ENCODE assay signal across 12 cellular contexts in the genomic region with DNA sequence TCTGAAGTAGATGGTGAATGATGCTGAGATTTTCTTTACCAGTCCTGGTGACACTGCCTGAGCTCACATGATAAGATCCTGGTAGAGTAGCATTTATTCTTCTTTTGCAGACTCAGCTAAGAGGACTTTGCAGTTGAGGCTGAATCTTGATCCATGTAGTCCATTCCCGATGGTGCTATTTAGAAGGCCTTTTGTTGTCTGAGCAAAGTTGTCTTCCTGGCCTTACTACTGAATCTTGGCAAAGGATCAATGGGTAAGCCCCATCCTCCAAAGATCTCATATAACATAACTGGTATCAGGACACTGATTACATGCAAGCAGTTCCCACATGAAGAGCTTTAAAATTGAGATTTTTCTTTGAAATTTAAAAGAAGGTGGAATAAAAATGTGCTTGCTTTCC.
A peak's percentile ranks its signal among the peaks of the same experiment; 100 is the strongest.
DNase-seq lines count a peak whose midpoint lies in the region; ATAC-seq, FAIRE-seq and TF ChIP-seq lines count a peak whose summit lies in the region.
"Had no signal": no experiment of that assay in that cellular context is flagged by ENCODE, and none has a peak within 500 bp of the region (broad histone marks: within the 10 kb centered on the region; RNA-seq: fewer than 3 reads in every experiment).

No MANE protein-coding gene starts in this region.

- 0 out of 3 replicates have a peak overlapping the region, but pooled peaks have one; percentile 1 for H2BK15ac ChIP-seq in IMR-90 (ENCODE audit: low read depth, low read length)

- no peaks in the 10 kb centered on the region for H3K27me3 ChIP-seq in IMR-90 (ENCODE audit: control insufficient read depth, insufficient read depth, low read length)
- H3K27me3 ChIP-seq in ascending aorta = no peaks in the 10 kb centered on the region
- no peaks in the 10 kb centered on the region for H3K27me3 ChIP-seq in suprapubic skin

- H2AK9ac ChIP-seq in IMR-90 (replicated peaks; ENCODE audit: low read depth, low read length, poor library complexity) = no peak overlapping the region

- H3K4me1 Mint-ChIP-seq in glutamatergic neuron (ENCODE audit: low read depth, unreplicated experiment) = peaks cover 18% of the 10 kb centered on the region
- peaks cover 10% of the 10 kb centered on the region for H3K4me1 Mint-ChIP-seq in activated T-helper 1 cell treated with anti-CD3 and anti-CD28 coated beads, Interleukin-12 subunit alpha, Interleukin-12 subunit beta, Interleukin-2, Interleukin-4 antibody, amounts not matched to agents 30 ng/mL and 10 ng/mL and 1 ng/mL, durations not matched to agents 14 hours and 24 hours and 36 hours (ENCODE audit: low read depth)
- H3K4me1 Mint-ChIP-seq: CD4-positive, alpha-beta memory T cell; memory B cell had no signal

- H3K79me1 ChIP-seq in IMR-90 (ENCODE audit: low read depth in 1 of 2, low read length in 2 of 2) = peaks cover 0 to 13% of the 10 kb centered on the region in 2 experiments; a peak in 2 of 4 replicates

- CTCF ChIA-PET in IMR-90 (lab: Yijun Ruan, JAX) = no interaction called here

- peak overlapping the region; percentile 12; the same call in 1 of the 2 replicates for H2AK5ac ChIP-seq in IMR-90 (ENCODE audit: low read depth, low read length)

- TF ChIP-seq EP300 in suprapubic skin (IDR thresholded peaks at IDR 0.05) = no peak

- H3K4me3 Mint-ChIP-seq in glutamatergic neuron (ENCODE audit: unreplicated experiment) = no peak overlapping the region
- H3K4me3 Mint-ChIP-seq in activated T-helper 1 cell treated with anti-CD3 and anti-CD28 coated beads, Interleukin-12 subunit alpha, Interleukin-12 subunit beta, Interleukin-2, Interleukin-4 antibody, amounts not matched to agents 30 ng/mL and 10 ng/mL and 1 ng/mL, durations not matched to agents 14 hours and 24 hours and 36 hours = no peak overlapping the region
- H3K4me3 Mint-ChIP-seq: activated CD8-positive, alpha-beta T cell treated with anti-CD3 and anti-CD28 coated beads, Interleukin-2, amount 10 ng/mL, durations not matched to agents 7 days and 5 days; CD4-positive, alpha-beta memory T cell; memory B cell had no signal

- peak overlapping the region; percentile 7; the same call in 1 of the 2 replicates for H3K4me2 ChIP-seq in IMR-90 (ENCODE audit: low read depth, low read length)

- H4K5ac ChIP-seq in IMR-90 (ENCODE audit: low read depth, low read length) = peak overlapping the region; percentile 22; the same call in 1 of the 2 replicates

- peak overlapping the region; percentile 49; the same call in 1 of the 2 replicates for H3K14ac ChIP-seq in IMR-90 (replicated peaks; ENCODE audit: low read depth, low read length)

- in situ Hi-C loops in IMR-90 (cut with MboI; ENCODE audit: low sequenced_read_pairs) = no loop called here

- no CpG with 5 or more reads among the region's 1 CpG for WGBS in IMR-90 (ENCODE audit: extremely low coverage in 2 of 2, insufficient read length in 1 of 2), 2 experiments
- WGBS in suprapubic skin = 40% methylated on average over 1 of the region's 1 CpG

- H3K9ac ChIP-seq in IMR-90 (ENCODE audit: low read depth, low read length) = no peak overlapping the region
- no peak overlapping the region for H3K9ac ChIP-seq in kidney (ENCODE audit: low read length in 2 of 2)

- H3K9me3 Mint-ChIP-seq in glutamatergic neuron (ENCODE audit: unreplicated experiment) = peaks cover 3% of the 10 kb centered on the region
- peaks cover 28% of the 10 kb centered on the region for H3K9me3 Mint-ChIP-seq in activated T-helper 1 cell treated with anti-CD3 and anti-CD28 coated beads, Interleukin-12 subunit alpha, Interleukin-12 subunit beta, Interleukin-2, Interleukin-4 antibody, amounts not matched to agents 30 ng/mL and 10 ng/mL and 1 ng/mL, durations not matched to agents 14 hours and 24 hours and 36 hours

- peak overlapping the region in 1 of 2 experiments; percentile 20; a peak in 1 of 4 replicates for H4K8ac ChIP-seq in IMR-90 (ENCODE audit: low read depth in 2 of 2, low read length in 2 of 2)

- peak overlapping the region; percentile 45 for H2BK120ac ChIP-seq in IMR-90 (ENCODE audit: low read depth, low read length)

- peak overlapping the region; percentile 9 for H2BK5ac ChIP-seq in IMR-90 (ENCODE audit: low read depth, low read length, poor library complexity, severe bottlenecking)

- peak overlapping the region; percentile 12 for H3K18ac ChIP-seq in IMR-90 (ENCODE audit: low read depth, low read length)

- H3K27ac Mint-ChIP-seq in glutamatergic neuron (ENCODE audit: unreplicated experiment) = no peak overlapping the region
- H3K27ac Mint-ChIP-seq in activated T-helper 1 cell treated with anti-CD3 and anti-CD28 coated beads, Interleukin-12 subunit alpha, Interleukin-12 subunit beta, Interleukin-2, Interleukin-4 antibody, amounts not matched to agents 30 ng/mL and 10 ng/mL and 1 ng/mL, durations not matched to agents 14 hours and 24 hours and 36 hours = no peak overlapping the region
- H3K27ac Mint-ChIP-seq: activated CD8-positive, alpha-beta T cell treated with anti-CD3 and anti-CD28 coated beads, Interleukin-2, amount 10 ng/mL, durations not matched to agents 7 days and 5 days; CD4-positive, alpha-beta memory T cell; memory B cell had no signal

- TF ChIP-seq POLR2A in IMR-90 (IDR thresholded peaks at IDR 0.05; ENCODE audit: low read depth, low read length) (no peak), suprapubic skin (IDR thresholded peaks at IDR 0.05) (no peak)

- TF ChIP-seq CTCF in IMR-90 (conservative IDR thresholded peaks at IDR 0.05; ENCODE audit: low read depth, low read length) (no peak), ascending aorta (IDR thresholded peaks at IDR 0.05) (no peak), kidney (IDR thresholded peaks at IDR 0.05; ENCODE audit: borderline replicate concordance, extremely low read depth, insufficient read depth) (no peak), suprapubic skin (IDR thresholded peaks at IDR 0.05) (no peak), glutamatergic neuron (IDR thresholded peaks at IDR 0.05; ENCODE audit: partially characterized antibody, unreplicated experiment) (no peak), D721Med (IDR thresholded peaks at IDR 0.05; ENCODE audit: insufficient read depth, missing control alignments) (no peak)

- no peak overlapping the region for H3K23ac ChIP-seq in IMR-90 (ENCODE audit: low read depth, low read length)

- H3K9me3 ChIP-seq in IMR-90 (ENCODE audit: control insufficient read depth, insufficient read depth, low read length) (no peaks in the 10 kb centered on the region), ascending aorta (no peaks in the 10 kb centered on the region), kidney (ENCODE audit: control insufficient read depth in 1 of 2, low read length in 2 of 2) (no peaks in the 10 kb centered on the region), suprapubic skin (no peaks in the 10 kb centered on the region)

- H4K91ac ChIP-seq in IMR-90 (ENCODE audit: insufficient read depth, low read depth, low read length) = peak overlapping the region; percentile 13; the same call in 1 of the 2 replicates

- intact Hi-C loops in IMR-90 (cut with micrococcal nuclease) = loop anchor here (5.0 kb wide), 1 partner anchor 288 kb away; no protein-coding TSS in a partner anchor
- intact Hi-C loops in ascending aorta (cut with DNase I) = loop anchor here (2.0 to 5.0 kb wide), 2 partner anchors 28 to 288 kb away; no protein-coding TSS in a partner anchor
- intact Hi-C loops in kidney (cut with DNase I) = no loop called here
- intact Hi-C loops in activated T-helper 1 cell treated with anti-CD3 and anti-CD28 coated beads, Interleukin-12 subunit alpha, Interleukin-12 subunit beta, Interleukin-2, Interleukin-4 antibody, amounts not matched to agents 30 ng/mL and 10 ng/mL and 1 ng/mL, durations not matched to agents 14 hours and 24 hours and 36 hours (cut with micrococcal nuclease) = no loop called here

- H3K4me3 ChIP-seq in IMR-90 (ENCODE audit: insufficient read depth, low read depth, low read length) = no peak overlapping the region
- H3K4me3 ChIP-seq in ascending aorta = peak overlapping the region in 1 of 2 donors; percentile 22
- peak overlapping the region in 1 of 2 donors; percentile 0 for H3K4me3 ChIP-seq in kidney (ENCODE audit: low read length in 2 of 2)
- H3K4me3 ChIP-seq in suprapubic skin = no peak overlapping the region

- DNase-seq in IMR-90 = no peak
- no peak for DNase-seq in ascending aorta (ENCODE audit: low spot score in 2 of 2)
- no peak for DNase-seq in kidney
- DNase-seq in suprapubic skin (ENCODE audit: low spot score in 2 of 2) = no peak
- no peak for DNase-seq in glutamatergic neuron
- DNase-seq in D721Med (ENCODE audit: insufficient read length, low spot score) = no peak
- DNase-seq in activated T-helper 1 cell treated with anti-CD3 and anti-CD28 coated beads, Interleukin-12 subunit alpha, Interleukin-12 subunit beta, Interleukin-2, Interleukin-4 antibody, amounts not matched to agents 30 ng/mL and 10 ng/mL and 1 ng/mL, durations not matched to agents 14 hours and 24 hours and 36 hours (ENCODE audit: low spot score) = no peak
- DNase-seq: activated CD8-positive, alpha-beta T cell treated with anti-CD3 and anti-CD28 coated beads, Interleukin-2, amount 10 ng/mL, durations not matched to agents 7 days and 5 days; activated gamma-delta T cell treated with Interleukin-2 at 50 U/mL for 16 hours; CD4-positive, alpha-beta memory T cell had no signal

- no peaks in the 10 kb centered on the region for H3K36me3 Mint-ChIP-seq in glutamatergic neuron (ENCODE audit: unreplicated experiment)
- peaks cover 2% of the 10 kb centered on the region for H3K36me3 Mint-ChIP-seq in activated T-helper 1 cell treated with anti-CD3 and anti-CD28 coated beads, Interleukin-12 subunit alpha, Interleukin-12 subunit beta, Interleukin-2, Interleukin-4 antibody, amounts not matched to agents 30 ng/mL and 10 ng/mL and 1 ng/mL, durations not matched to agents 14 hours and 24 hours and 36 hours (ENCODE audit: low read depth)
- H3K36me3 Mint-ChIP-seq: CD4-positive, alpha-beta memory T cell had no signal

- peak overlapping the region; percentile 60; the same call in 1 of the 2 replicates for H2BK20ac ChIP-seq in IMR-90 (ENCODE audit: low read depth, low read length)

- H3K56ac ChIP-seq in IMR-90 (ENCODE audit: extremely low read depth, insufficient read depth, low read length) = no peak overlapping the region

- H4K20me1 ChIP-seq in IMR-90 (ENCODE audit: insufficient read depth, low read length) = no peaks in the 10 kb centered on the region

- BruUV-seq in IMR-90 (replicated peaks; lab: Mats Ljungman, UMichigan) = no TSS peak

- peak overlapping the region; percentile 4; the same call in 1 of the 2 replicates for H3K27ac ChIP-seq in IMR-90 (ENCODE audit: insufficient read depth, low read length)
- peak overlapping the region; percentile 66 to 75 for H3K27ac ChIP-seq in ascending aorta
- H3K27ac ChIP-seq in kidney (ENCODE audit: low read depth in 2 of 2, low read length in 2 of 2) = peak overlapping the region; percentile 62 to 78
- H3K27ac ChIP-seq in suprapubic skin = peak overlapping the region; percentile 5

- H2AFZ ChIP-seq in IMR-90 (replicated peaks; ENCODE audit: low read length, poor library complexity) = no peak overlapping the region

- no peak for TF ChIP-seq RAD21 in IMR-90 (IDR thresholded peaks at IDR 0.05; ENCODE audit: low read length)

- H3K36me3 ChIP-seq in IMR-90 (ENCODE audit: control insufficient read depth, insufficient read depth, low read length) (no peaks in the 10 kb centered on the region), ascending aorta (no peaks in the 10 kb centered on the region), kidney (ENCODE audit: control insufficient read depth in 1 of 2, insufficient read depth in 2 of 2, low read length in 2 of 2) (no peaks in the 10 kb centered on the region), suprapubic skin (no peaks in the 10 kb centered on the region)

- peak; percentile 6; the same call in 1 of the 2 replicates for ATAC-seq in IMR-90 (ENCODE audit: low read depth)
- no peak for ATAC-seq in activated CD4-positive, CD25-positive, alpha-beta regulatory T cell treated with anti-CD3 and anti-CD28 coated beads, Interleukin-2, amount 50 U/mL, for 24 hours
- ATAC-seq: activated CD8-positive, alpha-beta T cell treated with anti-CD3 and anti-CD28 coated beads, Interleukin-2, amount 10 ng/mL, durations not matched to agents 7 days and 5 days had no signal

- H3K27me3 Mint-ChIP-seq in glutamatergic neuron (ENCODE audit: unreplicated experiment) = peaks cover 4% of the 10 kb centered on the region
- H3K27me3 Mint-ChIP-seq in activated T-helper 1 cell treated with anti-CD3 and anti-CD28 coated beads, Interleukin-12 subunit alpha, Interleukin-12 subunit beta, Interleukin-2, Interleukin-4 antibody, amounts not matched to agents 30 ng/mL and 10 ng/mL and 1 ng/mL, durations not matched to agents 14 hours and 24 hours and 36 hours (ENCODE audit: insufficient read depth) = no peaks in the 10 kb centered on the region
- H3K27me3 Mint-ChIP-seq: CD4-positive, alpha-beta memory T cell had no signal

- H3K4ac ChIP-seq in IMR-90 (ENCODE audit: low read depth, low read length) = peak overlapping the region; percentile 61

- peaks cover 12% of the 10 kb centered on the region for H3K4me1 ChIP-seq in IMR-90 (ENCODE audit: control insufficient read depth, insufficient read depth, low read length)
- peaks cover 8 to 27% of the 10 kb centered on the region in 2 donors for H3K4me1 ChIP-seq in ascending aorta
- peaks cover 9 to 16% of the 10 kb centered on the region in 2 donors for H3K4me1 ChIP-seq in kidney (ENCODE audit: control insufficient read depth in 1 of 2, insufficient read depth in 1 of 2, low read depth in 1 of 2, low read length in 2 of 2)
- H3K4me1 ChIP-seq in suprapubic skin = peaks cover 17% of the 10 kb centered on the region

- H3K9me1 ChIP-seq in IMR-90 (ENCODE audit: insufficient read depth, low read length) = peaks cover 20% of the 10 kb centered on the region

- no peak for FAIRE-seq in kidney (lab: Jason Lieb, UNC)
- FAIRE-seq in D721Med (lab: Jason Lieb, UNC) = no peak

- POLR2A ChIA-PET in IMR-90 (lab: Charles Lee; ENCODE audit: unreplicated experiment) = no interaction called here

- dilution Hi-C loops in IMR-90 (cut with HindIII; ENCODE audit: low sequenced_read_pairs, unreplicated experiment) = no loop called here

Comparison
In these comparisons a context has a peak if more than half of its experiments do, and no peak if none do; other contexts are left out.
1. H3K27ac ChIP-seq: peak in every context shown above with its lines; median percentile 70 in ascending aorta; 70 in kidney; 5 in suprapubic skin; 4 in IMR-90.
2. intact Hi-C loops: an anchor here in IMR-90 (5.0 kb wide) and ascending aorta (2.0 to 5.0 kb wide); none called in kidney and activated T-helper 1 cell treated with anti-CD3 and anti-CD28 coated beads, Interleukin-12 subunit alpha, Interleukin-12 subunit beta, Interleukin-2, Interleukin-4 antibody, amounts not matched to agents 30 ng/mL and 10 ng/mL and 1 ng/mL, durations not matched to agents 14 hours and 24 hours and 36 hours.